In the genomic region with DNA sequence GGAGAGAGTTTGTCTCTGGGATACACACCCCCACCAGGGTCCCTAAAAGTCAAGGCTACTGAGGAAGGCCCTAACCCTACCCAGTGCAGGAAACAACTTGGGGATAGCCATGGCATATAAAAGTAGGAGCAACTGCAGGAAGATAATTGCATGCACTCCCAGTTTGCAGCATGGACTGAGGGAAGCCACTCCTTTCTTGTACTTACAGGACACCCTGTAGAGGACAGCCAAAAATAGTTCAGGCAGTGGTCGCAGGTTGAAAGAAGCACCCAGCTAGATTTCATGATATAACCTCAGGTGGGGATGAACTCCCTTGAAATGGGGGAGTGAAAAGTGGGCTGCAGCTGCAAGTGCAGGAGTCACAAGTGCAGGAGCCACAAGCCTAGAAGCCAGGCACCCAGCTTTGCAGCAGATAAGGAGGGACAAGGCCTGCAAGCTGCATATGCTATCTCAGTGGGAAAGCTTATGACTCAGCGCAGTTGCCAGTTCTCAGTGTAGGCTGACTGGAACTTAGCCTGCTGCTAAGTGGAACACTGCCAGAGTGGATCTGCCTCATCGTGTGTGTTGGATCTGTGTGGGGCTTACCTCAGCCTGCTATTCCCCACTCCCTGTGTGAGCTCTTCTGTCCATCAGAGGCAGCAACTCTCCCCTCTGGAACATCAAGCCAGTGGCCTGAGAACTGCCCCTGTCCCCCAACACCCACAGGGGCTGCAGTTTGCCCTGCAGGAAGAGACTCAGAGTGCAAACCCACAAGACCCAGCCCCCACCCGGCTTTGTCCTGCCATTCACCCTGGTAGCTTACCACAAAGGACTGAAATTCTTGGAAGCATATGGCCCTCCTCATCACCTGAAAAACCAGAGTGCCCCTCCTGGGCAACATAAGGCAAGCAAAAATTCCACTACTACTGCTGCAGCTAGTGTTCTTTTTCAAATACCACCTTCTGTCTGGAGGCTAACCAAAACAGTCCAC, we compare ENCODE assay signal across 17 cellular contexts. TPM values are rescaled to one million over a fixed set of nuclear protein-coding genes. Genes with fewer than 3 reads are reported as not detected.
A peak's percentile ranks its signal among the peaks of the same experiment; 100 is the strongest.
DNase-seq lines count a peak whose midpoint lies in the region; ATAC-seq and TF ChIP-seq lines count a peak whose summit lies in the region.
"Had no signal": no experiment of that assay in that cellular context is flagged by ENCODE, and none has a peak within 500 bp of the region (broad histone marks: within the 10 kb centered on the region; RNA-seq: fewer than 3 reads in every experiment).

No MANE protein-coding gene starts in this region.

- intact Hi-C loops in Right ventricle myocardium inferior (cut with DNase I), result no loop called here
- intact Hi-C loops in cardiac septum (cut with DNase I), result no loop called here

- DNase-seq in Right ventricle myocardium inferior (ENCODE audit: missing footprints) (peak; percentile 35), cardiac septum (ENCODE audit: low spot score) (no peak), brain pericyte (ENCODE audit: low read depth, low spot score) (peak; percentile 79), inferior parietal cortex (ENCODE audit: extremely low spot score) (peak; percentile 67), NCI-H1694 (lab: John Stamatoyannopoulos, UW) (no peak), NCI-H1092 treated with DMSO at 0.1 percent for 48 hours (lab: John Stamatoyannopoulos, UW) (no peak), HT-29 (ENCODE audit: low spot score) (no peak)
- DNase-seq: activated naive CD8-positive, alpha-beta T cell treated with anti-CD3 and anti-CD28 coated beads, Interleukin-2, amount 10 ng/mL, durations not matched to agents 7 days and 5 days; effector CD4-positive, alpha-beta T cell; left colon; NCI-H1436; NCI-H510A treated with DMSO at 0.1 percent for 48 hours; small intestine had no signal

- ATAC-seq in Right ventricle myocardium inferior (peak; percentile 83), SK-N-SH treated with all-trans-retinoic acid at 6 μM for 48 hours (no peak)
- ATAC-seq: A549; left colon; naive thymus-derived CD8-positive, alpha-beta T cell had no signal

TF ChIP-seq in SK-N-SH treated with all-trans-retinoic acid at 6 μM for 48 hours, 23 proteins besides CTCF, POLR2A, EP300 and RAD21:
- TF ChIP-seq OSR1 (CRISPR knock-in tag; IDR thresholded peaks at IDR 0.05), result no peak

RNA-seq across cellular contexts. Expression of a gene that starts 42.7 kb away (rescaled TPM):
- total RNA-seq in Right ventricle myocardium inferior (not detected), cardiac septum (not detected)
- total RNA-seq in HT-29 (2014; rRNA removed; shearing (Covaris generic)), result not detected in 2 replicates
- total RNA-seq: activated naive CD8-positive, alpha-beta T cell treated with anti-CD3 and anti-CD28 coated beads, Interleukin-2, amount 10 ng/mL, durations not matched to agents 7 days and 5 days; left colon; naive thymus-derived CD8-positive, alpha-beta T cell; thoracic aorta had no signal

Comparison
In these comparisons a context has a peak if more than half of its experiments do, and no peak if none do; other contexts are left out.
1. DNase-seq: peak in Right ventricle myocardium inferior (single experiment), brain pericyte (single experiment) and inferior parietal cortex (single experiment); none in cardiac septum (single experiment), NCI-H1694 (single experiment), NCI-H1092 treated with DMSO at 0.1 percent for 48 hours (single experiment) and HT-29 (single experiment).